8 cellular contexts compared by ENCODE assay signal in genomic region chr16:15650698-15651161, GRCh38. TPM values are rescaled to one million over a fixed set of nuclear protein-coding genes. Genes with fewer than 3 reads are reported as not detected.
A peak's percentile ranks its signal among the peaks of the same experiment; 100 is the strongest.
DNase-seq lines count a peak whose midpoint lies in the region; ATAC-seq and TF ChIP-seq lines count a peak whose summit lies in the region.

No MANE protein-coding gene starts in this region.

- peak overlapping the region; percentile 99 for H3K27ac Mint-ChIP-seq in activated naive CD4-positive, alpha-beta T cell treated with anti-CD3 and anti-CD28 coated beads for 36 hours

- H3K27ac ChIP-seq in C4-2B = peak overlapping the region; percentile 88

- no peaks in the 10 kb centered on the region for H3K27me3 Mint-ChIP-seq in activated naive CD4-positive, alpha-beta T cell treated with anti-CD3 and anti-CD28 coated beads for 36 hours (ENCODE audit: low read depth)

- peak overlapping the region; percentile 100 for H3K4me3 Mint-ChIP-seq in activated naive CD4-positive, alpha-beta T cell treated with anti-CD3 and anti-CD28 coated beads for 36 hours

- intact Hi-C loops in activated naive CD4-positive, alpha-beta T cell treated with anti-CD3 and anti-CD28 coated beads for 36 hours (cut with micrococcal nuclease) = loop anchor here (1.0 kb wide), 3 partner anchors 7 to 32 kb away; partner anchors contain the start of gene MARF1
- intact Hi-C loops in Right ventricle myocardium superior (cut with DNase I) = no loop called here
- intact Hi-C loops in posterior vena cava (cut with DNase I) = no loop called here

- H3K9me3 ChIP-seq in MG63 = no peaks in the 10 kb centered on the region

- no peaks in the 10 kb centered on the region for H3K27me3 ChIP-seq in MG63

- peaks cover 11% of the 10 kb centered on the region for H3K36me3 Mint-ChIP-seq in activated naive CD4-positive, alpha-beta T cell treated with anti-CD3 and anti-CD28 coated beads for 36 hours (ENCODE audit: low read depth)

- CTCF ChIA-PET in activated naive CD4-positive, alpha-beta T cell treated with anti-CD3 and anti-CD28 coated beads for 36 hours (lab: Charles Lee) = interaction anchor here (1.0 kb wide), 1 partner anchor 8 kb away, joined by 3 read pairs; the partner anchor contains the start of gene MARF1

- DNase-seq in GM20000 (ENCODE audit: low spot score) (peak; percentile 67), MG63 (peak; percentile 38), Right ventricle myocardium superior (peak; percentile 47), posterior vena cava (ENCODE audit: low spot score) (peak; percentile 82), DMS79 (lab: John Stamatoyannopoulos, UW) (no peak), GOT3 (lab: John Stamatoyannopoulos, UW) (no peak)
- DNase-seq in activated naive CD4-positive, alpha-beta T cell treated with anti-CD3 and anti-CD28 coated beads for 36 hours = peak; percentile 79

- TF ChIP-seq CTCF in C4-2B (conservative IDR thresholded peaks at IDR 0.05) (no peak), GM20000 (IDR thresholded peaks at IDR 0.05; ENCODE audit: extremely low read depth, missing control alignments) (no peak)

- no peaks in the 10 kb centered on the region for H3K9me3 Mint-ChIP-seq in activated naive CD4-positive, alpha-beta T cell treated with anti-CD3 and anti-CD28 coated beads for 36 hours

- peaks cover 32% of the 10 kb centered on the region for H3K36me3 ChIP-seq in MG63

- peak; percentile 23 for ATAC-seq in Right ventricle myocardium superior (ENCODE audit: poor library complexity)

- H3K4me3 ChIP-seq in MG63 = peak overlapping the region; percentile 99

- H3K4me1 Mint-ChIP-seq in activated naive CD4-positive, alpha-beta T cell treated with anti-CD3 and anti-CD28 coated beads for 36 hours (ENCODE audit: low read depth) = peaks cover 42% of the 10 kb centered on the region

RNA-seq across cellular contexts. Expression of gene NDE1, which starts 0.7 kb away (rescaled TPM):
- 20.1 and 34.4 TPM in 2 replicates for total RNA-seq in MG63 (2014; rRNA removed; shearing (Covaris generic); ENCODE audit: low replicate concordance)
- 100 to 1,000 TPM; 150 to 161 TPM for total RNA-seq in activated naive CD4-positive, alpha-beta T cell treated with anti-CD3 and anti-CD28 coated beads for 36 hours
- 12.6 TPM for total RNA-seq in Right ventricle myocardium superior
- 10 to 100 TPM; 32.3 to 38.1 TPM for total RNA-seq in posterior vena cava

RNA-seq across cellular contexts. Expression of gene MARF1, which starts 7.8 kb away (rescaled TPM):
- 3.2 and 3.7 TPM in 2 replicates for total RNA-seq in MG63 (2014; rRNA removed; shearing (Covaris generic); ENCODE audit: low replicate concordance)
- total RNA-seq in activated naive CD4-positive, alpha-beta T cell treated with anti-CD3 and anti-CD28 coated beads for 36 hours = 10 to 100 TPM; 72.6 to 80.2 TPM
- total RNA-seq in Right ventricle myocardium superior (45.2 TPM), posterior vena cava (10 to 100 TPM; 58.3 to 60.6 TPM)

Comparison
In these comparisons a context has a peak if more than half of its experiments do, and no peak if none do; other contexts are left out.
1. DNase-seq: peak in GM20000 (single experiment), MG63 (single experiment), activated naive CD4-positive, alpha-beta T cell treated with anti-CD3 and anti-CD28 coated beads for 36 hours (single experiment), Right ventricle myocardium superior (single experiment) and posterior vena cava (single experiment); none in DMS79 (single experiment) and GOT3 (single experiment).